8 cellular contexts compared by ENCODE assay signal in the genomic region with DNA sequence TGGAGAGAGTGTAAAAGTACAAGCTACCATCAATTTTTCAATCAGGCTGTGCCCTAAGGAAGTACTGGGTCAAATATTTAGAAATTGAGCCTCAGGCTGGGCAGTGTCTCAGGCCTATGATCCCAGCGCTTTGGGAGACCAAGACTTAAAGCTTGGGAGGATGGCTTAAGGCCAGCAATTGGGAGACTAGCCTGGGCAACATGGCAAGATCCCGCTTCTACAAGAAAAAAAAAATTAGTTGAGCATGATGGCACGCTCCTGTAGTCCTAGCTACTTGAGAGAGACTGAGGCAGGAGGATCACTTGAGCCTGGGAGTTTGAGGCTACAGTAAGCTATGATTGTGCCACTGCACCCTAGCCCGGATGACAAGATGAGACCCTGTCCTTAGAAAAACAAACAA. TPM values are rescaled to one million over a fixed set of nuclear protein-coding genes. Genes with fewer than 3 reads are reported as not detected.
DNase-seq lines count a peak whose midpoint lies in the region; TF ChIP-seq lines count a peak whose summit lies in the region.
"Had no signal": no experiment of that assay in that cellular context is flagged by ENCODE, and none has a peak within 500 bp of the region (broad histone marks: within the 10 kb centered on the region; RNA-seq: fewer than 3 reads in every experiment).

No MANE protein-coding gene starts in this region.

- no peak for DNase-seq in H9
- no peak for DNase-seq in Peyer's patch
- DNase-seq in esophagus muscularis mucosa (ENCODE audit: extremely low spot score), result no peak
- no peak for DNase-seq in smooth muscle cell (lab: John Stamatoyannopoulos, UW; ENCODE audit: unreplicated experiment)
- DNase-seq in NCI-H2107 (lab: John Stamatoyannopoulos, UW), result no peak
- DNase-seq in mucosa of gallbladder (ENCODE audit: low spot score), result no peak
- no peak for DNase-seq in GM03348 (ENCODE audit: low spot score)
- DNase-seq: activated gamma-delta T cell had no signal

- H4K20me1 ChIP-seq in H9 (ENCODE audit: control insufficient read depth, insufficient read depth, insufficient read length) (no peaks in the 10 kb centered on the region), smooth muscle cell (ENCODE audit: low read depth) (peaks cover 22% of the 10 kb centered on the region)

- no peak overlapping the region for H2BK15ac ChIP-seq in H9 (ENCODE audit: low read depth, low read length)

- H3T11ph ChIP-seq in H9 (ENCODE audit: low read length), result no peak overlapping the region

- peaks cover 20 to 27% of the 10 kb centered on the region in 2 experiments for H3K4me1 Mint-ChIP-seq in H9

- H2BK5ac ChIP-seq in H9 (ENCODE audit: insufficient read length, low read length), result no peak overlapping the region

- H3K4me3 ChIP-seq in Peyer's patch (no peak overlapping the region), esophagus muscularis mucosa (no peak overlapping the region), smooth muscle cell (peak overlapping the region; percentile 76)

- no peak overlapping the region for H3K9ac ChIP-seq in H9 (ENCODE audit: extremely low read depth, insufficient read length, low read length)
- no peak overlapping the region for H3K9ac ChIP-seq in smooth muscle cell (ENCODE audit: low read depth)

- no peak overlapping the region for H3K18ac ChIP-seq in H9 (ENCODE audit: insufficient read length, low read depth, low read length)

- H4K8ac ChIP-seq in H9 (replicated peaks; ENCODE audit: insufficient read length, low read depth, low read length), result no peak overlapping the region

- no peak overlapping the region for H2AK5ac ChIP-seq in H9 (ENCODE audit: insufficient read length, low read length)

- no peak overlapping the region for H2BK20ac ChIP-seq in H9 (ENCODE audit: low read depth, low read length, poor library complexity, severe bottlenecking)

- H3F3A ChIP-seq in smooth muscle cell (ENCODE audit: low read depth), result peaks cover 17% of the 10 kb centered on the region

- H3K23me2 ChIP-seq in H9 (ENCODE audit: insufficient read length, low read depth, low read length, poor library complexity, severe bottlenecking), result peaks cover 19% of the 10 kb centered on the region

- H3K23ac ChIP-seq in H9 (ENCODE audit: insufficient read length, low read depth, low read length), result no peak overlapping the region

- no peak overlapping the region for H3K4ac ChIP-seq in H9 (ENCODE audit: low read depth, low read length)

- H3K56ac ChIP-seq in H9 (ENCODE audit: insufficient read length, low read depth, low read length), result no peak overlapping the region

- peaks cover 0 to 2% (median 0%) of the 10 kb centered on the region in 3 experiments; a peak in 2 of 7 replicates for H3K36me3 Mint-ChIP-seq in H9 (ENCODE audit: insufficient read depth in 1 of 3, low read depth in 3 of 3)

- H3K14ac ChIP-seq in H9 (ENCODE audit: insufficient read depth, low read length), result no peak overlapping the region

- H3K9me3 ChIP-seq in H9 (ENCODE audit: control insufficient read depth, low read depth, low read length) (no peaks in the 10 kb centered on the region), Peyer's patch (no peaks in the 10 kb centered on the region), esophagus muscularis mucosa (no peaks in the 10 kb centered on the region), smooth muscle cell (replicated peaks; ENCODE audit: low read depth) (no peaks in the 10 kb centered on the region)

- no CpG with 5 or more reads among the region's 4 CpGs for WGBS in H9 (ENCODE audit: extremely low coverage, insufficient read length, low lambda C conversion rate)
- 92% methylated on average over 4 of the region's 4 CpGs for WGBS in esophagus muscularis mucosa
- WGBS in smooth muscle cell (ENCODE audit: low lambda C conversion rate), result 83% methylated on average over 4 of the region's 4 CpGs

- H2BK12ac ChIP-seq in H9 (ENCODE audit: insufficient read length, low read depth, low read length), result no peak overlapping the region

- peaks cover 4% of the 10 kb centered on the region; the same call in 1 of the 2 replicates for H3K4me1 ChIP-seq in H9 (ENCODE audit: insufficient read depth, low read length)
- peaks cover 0 to 25% (median 9%) of the 10 kb centered on the region in 4 donors for H3K4me1 ChIP-seq in Peyer's patch
- H3K4me1 ChIP-seq in esophagus muscularis mucosa, result peaks cover 24 to 31% (median 28%) of the 10 kb centered on the region in 4 donors
- peaks cover 21% of the 10 kb centered on the region for H3K4me1 ChIP-seq in smooth muscle cell (ENCODE audit: low read depth)

- peak overlapping the region in 1 of 3 experiments; percentile 70; a peak in 1 of 7 replicates for H3K27ac Mint-ChIP-seq in H9

- H4K5ac ChIP-seq in H9 (ENCODE audit: insufficient read length, low read depth, low read length), result no peak overlapping the region

- TF ChIP-seq EP300 in esophagus muscularis mucosa (IDR thresholded peaks at IDR 0.05), result no peak

- H2AFZ ChIP-seq in H9 (ENCODE audit: low read length) (no peak overlapping the region), smooth muscle cell (ENCODE audit: low read depth) (no peak overlapping the region)

- no peaks in the 10 kb centered on the region for H3K79me1 ChIP-seq in H9 (ENCODE audit: insufficient read depth, low read depth, low read length, poor library complexity, severe bottlenecking)

- H3K27ac ChIP-seq in H9 (ENCODE audit: insufficient read length, low read depth, low read length) (no peak overlapping the region), Peyer's patch (peak overlapping the region in 3 of 4 donors; percentile 98 to 99 (median 98)), esophagus muscularis mucosa (replicated peaks in 1 of 4) (peak overlapping the region; percentile 93 to 98 (median 94)), smooth muscle cell (ENCODE audit: low read depth) (peak overlapping the region; percentile 86)

- H2BK120ac ChIP-seq in H9 (ENCODE audit: low read depth, low read length, poor library complexity, severe bottlenecking), result no peak overlapping the region

- TF ChIP-seq CTCF in H9 (conservative IDR thresholded peaks at IDR 0.05) (no peak), Peyer's patch (IDR thresholded peaks at IDR 0.05) (no peak), esophagus muscularis mucosa (IDR thresholded peaks at IDR 0.05) (no peak), smooth muscle cell (IDR thresholded peaks at IDR 0.05; ENCODE audit: borderline replicate concordance, insufficient read depth, poor library complexity, severe bottlenecking) (no peak)

- intact Hi-C loops in esophagus muscularis mucosa (cut with DNase I), result no loop called here

- H3K36me3 ChIP-seq in Peyer's patch (no peaks in the 10 kb centered on the region), esophagus muscularis mucosa (no peaks in the 10 kb centered on the region), smooth muscle cell (ENCODE audit: low read depth) (no peaks in the 10 kb centered on the region)

- no peak overlapping the region for H4K91ac ChIP-seq in H9 (ENCODE audit: insufficient read length, low read depth, low read length)

- TF ChIP-seq POLR2A in Peyer's patch (IDR thresholded peaks at IDR 0.05) (no peak), esophagus muscularis mucosa (IDR thresholded peaks at IDR 0.05; ENCODE audit: low read depth) (no peak)

- H3K4me2 ChIP-seq in H9 (ENCODE audit: insufficient read depth, insufficient read length, low read length) (no peak overlapping the region), smooth muscle cell (no peak overlapping the region)

- peak overlapping the region; percentile 44 to 98; a peak in 4 of 5 replicates for H3K4me3 Mint-ChIP-seq in H9

- no peaks in the 10 kb centered on the region; the same call in 1 of the 2 replicates for H3K27me3 Mint-ChIP-seq in H9 (ENCODE audit: low read depth)

- H3K27me3 ChIP-seq in H9 (ENCODE audit: insufficient read depth, low read length), result no peaks in the 10 kb centered on the region
- H3K27me3 ChIP-seq in Peyer's patch, result no peaks in the 10 kb centered on the region
- no peaks in the 10 kb centered on the region for H3K27me3 ChIP-seq in esophagus muscularis mucosa
- no peaks in the 10 kb centered on the region for H3K27me3 ChIP-seq in smooth muscle cell (ENCODE audit: low read depth)

- peaks cover 2% of the 10 kb centered on the region in 2 experiments; a peak in 2 of 5 replicates for H3K9me3 Mint-ChIP-seq in H9

- H3K79me2 ChIP-seq in H9 (ENCODE audit: insufficient read depth, low read length) (peaks cover 21% of the 10 kb centered on the region; the same call in 1 of the 2 replicates), smooth muscle cell (ENCODE audit: low read depth) (peaks cover 26% of the 10 kb centered on the region)

RNA-seq across cellular contexts. Expression of gene UBP1, which starts 2.0 kb away (rescaled TPM):
- total RNA-seq in H9 (2021) (101 and 103 TPM in 2 replicates), Peyer's patch (100 to 1,000 TPM in 1 of 4 donors, 10 to 100 TPM in 3; 61.3 to 192 (median 77.0) TPM), esophagus muscularis mucosa (10 to 100 TPM; 68.4 to 78.3 (median 76.9) TPM), smooth muscle cell (50.9 and 69.6 TPM in 2 replicates), mucosa of gallbladder (56.9 TPM)
- 18.4 and 22.1 TPM in 2 replicates for polyA plus RNA-seq in smooth muscle cell
